In genomic region chr15:33460166-33460805, GRCh38 we compare ENCODE assay signal across 20 cellular contexts.
"Had no signal": no experiment of that assay in that cellular context is flagged by ENCODE, and none has a peak within 500 bp of the region (broad histone marks: within the 10 kb centered on the region; RNA-seq: fewer than 3 reads in every experiment).

No MANE protein-coding gene starts in this region.

- H3K9me3 ChIP-seq: heart right ventricle, left ventricle myocardium inferior, neutrophil, ovary, prostate gland, right atrium auricular region had no signal

- DNase-seq: activated B cell treated with CpG ODN at 0.5 μM for 24 hours; activated CD4-positive, alpha-beta T cell treated with anti-CD3 and anti-CD28 coated beads for 36 hours; activated CD4-positive, alpha-beta T cell treated with anti-CD3 and anti-CD28 coated beads, Interleukin-2, amount 50 U/mL, for 4 hours; activated effector memory CD4-positive, alpha-beta T cell treated with Interleukin-2 at 50 U/mL for 16 hours; activated naive CD4-positive, alpha-beta T cell treated with anti-CD3 and anti-CD28 coated beads, Interleukin-2, amount 10 ng/mL, durations not matched to agents 7 days and 5 days; activated T-cell treated with anti-CD3 and anti-CD28 coated beads, Interleukin-2, amount 50 U/mL, for 48 hours; amygdala; effector CD4-positive, alpha-beta T cell; heart right ventricle; kidney; left ventricle myocardium inferior; ovary; stimulated activated CD4-positive, alpha-beta T cell treated with anti-CD3 and anti-CD28 coated beads, Interleukin-4, amount 100 ng/mL, for 24 hours; stimulated activated naive CD4-positive, alpha-beta T cell treated with Interleukin-2 at 50 U/mL for 16 hours; T1000 had no signal

- H3K4me1 ChIP-seq: heart right ventricle, left ventricle myocardium inferior, prostate gland, right atrium auricular region had no signal

- H3K27me3 ChIP-seq: cardiac muscle cell, heart right ventricle, ovary, right atrium auricular region had no signal

- H3K27ac ChIP-seq: cardiac muscle cell, heart right ventricle, left ventricle myocardium inferior, neutrophil, ovary, prostate gland, right atrium auricular region had no signal

- H3K4me3 ChIP-seq: cardiac muscle cell, heart right ventricle, left ventricle myocardium inferior, ovary, prostate gland, right atrium auricular region had no signal

- FAIRE-seq: endometrium, kidney had no signal

- ATAC-seq: activated CD4-positive, alpha-beta T cell treated with anti-CD3 and anti-CD28 coated beads for 36 hours; heart right ventricle had no signal

- H3K36me3 ChIP-seq: cardiac muscle cell, heart right ventricle, left ventricle myocardium inferior, neutrophil, ovary, prostate gland, right atrium auricular region had no signal
